Comparison of ENCODE assay signal across 8 cellular contexts in the genomic region with DNA sequence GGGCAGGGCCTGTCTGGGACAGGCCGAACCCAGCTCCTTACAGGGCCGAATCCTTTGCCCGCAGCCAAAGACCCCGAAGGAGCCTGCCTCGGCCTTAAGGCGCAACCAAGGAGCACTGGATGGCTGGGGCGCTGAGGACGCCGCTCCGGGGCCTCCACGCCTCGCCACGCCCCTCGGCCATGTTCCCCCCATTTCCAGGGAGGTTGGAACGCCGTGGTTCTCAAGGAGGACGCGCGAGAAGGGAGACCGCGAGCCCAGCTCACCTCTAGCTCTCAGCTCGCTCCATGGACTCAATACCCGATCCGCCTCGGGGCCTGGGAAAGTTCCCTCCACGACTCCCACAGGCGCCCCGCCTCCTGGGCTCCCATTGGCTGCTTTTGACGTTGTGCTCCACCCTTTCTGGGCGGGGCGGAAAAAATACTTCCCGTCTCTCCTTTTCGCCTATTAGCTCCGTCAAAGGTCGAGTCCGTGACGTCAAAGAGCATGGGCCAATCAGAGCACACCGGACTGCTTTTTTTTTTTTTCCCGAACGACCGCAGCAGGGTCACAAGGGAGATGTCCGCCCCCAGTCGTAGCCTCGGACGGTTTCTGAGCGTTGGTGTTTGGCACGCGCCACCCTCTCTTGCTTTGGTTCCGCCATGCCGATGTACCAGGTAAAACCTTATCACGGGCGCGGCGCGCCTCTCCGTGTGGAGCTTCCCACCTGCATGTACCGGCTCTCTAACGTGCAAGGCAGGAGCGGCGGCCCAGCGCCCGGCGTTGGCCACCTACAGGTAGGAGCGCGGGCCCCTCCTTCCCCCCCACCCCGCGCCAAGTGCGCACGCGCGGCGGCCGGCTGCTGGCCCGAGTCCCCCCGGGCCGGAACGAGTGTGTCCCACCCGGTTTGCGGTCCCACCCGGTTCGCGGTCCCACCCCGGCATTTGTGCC.
A peak's percentile ranks its signal among the peaks of the same experiment; 100 is the strongest.
DNase-seq lines count a peak whose midpoint lies in the region; ATAC-seq and TF ChIP-seq lines count a peak whose summit lies in the region.

No MANE protein-coding gene starts in this region.

- H3K9me3 ChIP-seq in heart left ventricle (no peaks in the 10 kb centered on the region), upper lobe of left lung (no peaks in the 10 kb centered on the region)

- WGBS in adipose tissue, 3 donors, result 0 to 1% (median 1%) methylated on average over 70 to 83 of the region's 83 CpGs
- WGBS in heart left ventricle, 4 donors, result 0 to 1% (median 0%) methylated on average over 51 to 83 of the region's 83 CpGs
- 0% methylated on average over 29 to 44 of the region's 83 CpGs for WGBS in upper lobe of left lung, 2 donors

- TF ChIP-seq POLR2A in heart left ventricle (IDR thresholded peaks at IDR 0.05) (peak in 1 of 2 donors; percentile 74), upper lobe of left lung (IDR thresholded peaks at IDR 0.05) (peak in 3 of 4 donors; percentile 63 to 75 (median 65))

- H3K27ac ChIP-seq in adipose tissue (ENCODE audit: low read depth, low read length) (peak overlapping the region; percentile 65), heart left ventricle (peak overlapping the region; percentile 74 to 98 (median 95)), upper lobe of left lung (peak overlapping the region; percentile 89 to 94 (median 92))

- H3K4me1 ChIP-seq in heart left ventricle (peaks cover 0 to 28% (median 13%) of the 10 kb centered on the region in 12 donors), upper lobe of left lung (peaks cover 7 to 18% (median 11%) of the 10 kb centered on the region in 4 donors)

- DNase-seq in NCI-H1417 (lab: John Stamatoyannopoulos, UW), result peak; percentile 100
- peak; percentile 96 to 99 for DNase-seq in SW 1271 (lab: John Stamatoyannopoulos, UW)
- DNase-seq in heart left ventricle, result peak; percentile 98 to 100 (median 99)
- DNase-seq in pons (ENCODE audit: low spot score), result peak; percentile 99
- DNase-seq in upper lobe of left lung, result peak; percentile 98

- H3K27me3 ChIP-seq in heart left ventricle (no peaks in the 10 kb centered on the region), upper lobe of left lung (no peaks in the 10 kb centered on the region)

- TF ChIP-seq CTCF in GM12873 (IDR thresholded peaks at IDR 0.05; ENCODE audit: insufficient read depth, low read depth, low read length, missing control alignments) (peak; percentile 22), heart left ventricle (IDR thresholded peaks at IDR 0.05) (peak in 11 of 12 donors; percentile 20 to 61 (median 30)), upper lobe of left lung (IDR thresholded peaks at IDR 0.05) (peak in 5 of 6 experiments; percentile 26 to 80 (median 68))

- H3K36me3 ChIP-seq in heart left ventricle (peaks cover 0 to 35% (median 15%) of the 10 kb centered on the region in 9 donors), upper lobe of left lung (peaks cover 0 to 15% (median 5%) of the 10 kb centered on the region in 4 donors)

- intact Hi-C loops in heart left ventricle (cut with DNase I), result loop anchor here in 1 of 10 donors (10.0 kb wide), 1 partner anchor 258 kb away; no protein-coding TSS in a partner anchor

- ATAC-seq in HG02759 (IDR thresholded peaks at IDR 0.05; ENCODE audit: unreplicated experiment), result peak; percentile 86
- ATAC-seq in heart left ventricle, result peak; percentile 95 to 97 (median 97)
- peak; percentile 97 to 98 for ATAC-seq in upper lobe of left lung (ENCODE audit: low FRiP score in 2 of 2)

- peak in 1 of 4 donors; percentile 11 for TF ChIP-seq EP300 in upper lobe of left lung (IDR thresholded peaks at IDR 0.05)

- H3K4me3 ChIP-seq in heart left ventricle (peak overlapping the region; percentile 55 to 99 (median 80)), upper lobe of left lung (peak overlapping the region; percentile 52 to 93 (median 72))

Comparison
In these comparisons a context has a peak if more than half of its experiments do, and no peak if none do; other contexts are left out.
1. Peak in every context shown above with its lines: DNase-seq, ATAC-seq, H3K4me3 ChIP-seq and H3K27ac ChIP-seq.